12 cellular contexts compared by ENCODE assay signal in the genomic region with DNA sequence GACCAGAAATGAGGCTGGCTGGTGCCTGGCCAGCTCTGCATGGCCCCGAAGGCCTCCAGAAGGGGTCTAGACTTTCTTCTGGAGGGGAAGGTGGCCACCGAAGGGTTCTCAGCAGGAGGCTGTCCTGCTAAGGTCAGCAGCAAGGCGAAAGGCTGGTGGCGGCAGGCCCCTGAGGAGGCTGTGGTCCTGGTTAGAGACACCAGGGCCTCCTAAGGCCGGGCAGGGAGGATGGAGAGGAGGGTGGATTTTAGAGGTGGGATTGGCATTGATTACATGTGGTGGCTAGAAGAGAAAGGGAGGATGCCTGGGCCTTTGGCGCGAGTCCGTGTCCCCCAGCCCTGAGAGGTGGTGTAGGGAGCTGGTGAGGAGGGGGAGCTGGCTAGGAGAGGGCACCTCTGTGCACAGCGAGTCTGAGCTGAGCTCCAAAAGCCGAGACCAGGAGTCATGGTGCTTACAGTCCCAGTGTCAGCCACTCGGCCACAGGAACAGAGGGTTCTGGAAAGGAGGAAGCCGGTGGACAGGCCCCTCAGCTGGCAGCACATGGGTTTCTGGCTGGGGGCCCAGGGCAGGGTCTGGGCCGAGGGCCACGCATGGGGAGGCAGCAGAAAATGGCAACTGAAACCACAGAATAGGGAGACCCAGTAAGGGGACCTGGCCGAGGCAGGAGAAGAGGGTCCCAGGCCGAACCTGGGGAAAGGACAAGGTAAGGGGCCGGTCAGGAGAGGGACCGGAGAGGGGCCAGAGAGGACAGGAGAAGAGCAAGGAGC. TPM values are rescaled to one million over a fixed set of nuclear protein-coding genes. Genes with fewer than 3 reads are reported as not detected.
DNase-seq lines count a peak whose midpoint lies in the region; TF ChIP-seq lines count a peak whose summit lies in the region.
"Had no signal": no experiment of that assay in that cellular context is flagged by ENCODE, and none has a peak within 500 bp of the region (broad histone marks: within the 10 kb centered on the region; RNA-seq: fewer than 3 reads in every experiment).

No MANE protein-coding gene starts in this region.

- peaks cover 50% of the 10 kb centered on the region for H3K36me3 Mint-ChIP-seq in T-helper 1 cell treated with Interleukin-12 subunit alpha and Interleukin-12 subunit beta and Interleukin-4 antibody, amounts not matched to agents 30 μg/mL and 1 μg/mL, for 36 hours (ENCODE audit: low read depth)
- H3K36me3 Mint-ChIP-seq in glutamatergic neuron (ENCODE audit: unreplicated experiment), result no peaks in the 10 kb centered on the region

- H3K27ac ChIP-seq in SJCRH30, result peak overlapping the region; percentile 94

- no peaks in the 10 kb centered on the region for H3K27me3 Mint-ChIP-seq in T-helper 1 cell treated with Interleukin-12 subunit alpha and Interleukin-12 subunit beta and Interleukin-4 antibody, amounts not matched to agents 30 μg/mL and 1 μg/mL, for 36 hours (ENCODE audit: low read depth)
- peaks cover 14% of the 10 kb centered on the region for H3K27me3 Mint-ChIP-seq in glutamatergic neuron (ENCODE audit: unreplicated experiment)

- peak overlapping the region; percentile 88 for H3K4me2 ChIP-seq in skeletal muscle satellite cell (ENCODE audit: low read length)

- H3K9me3 Mint-ChIP-seq in T-helper 1 cell treated with Interleukin-12 subunit alpha and Interleukin-12 subunit beta and Interleukin-4 antibody, amounts not matched to agents 30 μg/mL and 1 μg/mL, for 36 hours, result no peaks in the 10 kb centered on the region
- H3K9me3 Mint-ChIP-seq in glutamatergic neuron (ENCODE audit: unreplicated experiment), result peaks cover 5% of the 10 kb centered on the region

- H3K4me1 ChIP-seq in SJCRH30 (peaks cover 44% of the 10 kb centered on the region), skeletal muscle satellite cell (ENCODE audit: control insufficient read depth, insufficient read depth, low read length) (peaks cover 46% of the 10 kb centered on the region)

- H3K4me3 Mint-ChIP-seq in T-helper 1 cell treated with Interleukin-12 subunit alpha and Interleukin-12 subunit beta and Interleukin-4 antibody, amounts not matched to agents 30 μg/mL and 1 μg/mL, for 36 hours, result peak overlapping the region; percentile 65
- H3K4me3 Mint-ChIP-seq in glutamatergic neuron (ENCODE audit: unreplicated experiment), result no peak overlapping the region

- H3K9me3 ChIP-seq in SJCRH30 (replicated peaks) (no peaks in the 10 kb centered on the region), skeletal muscle satellite cell (replicated peaks; ENCODE audit: low read length) (no peaks in the 10 kb centered on the region)

- H3K4me3 ChIP-seq in SJCRH30, result no peak overlapping the region
- peak overlapping the region; percentile 70 for H3K4me3 ChIP-seq in skeletal muscle satellite cell (ENCODE audit: low read length)

- H3K36me3 ChIP-seq in SJCRH30 (peaks cover 21% of the 10 kb centered on the region), skeletal muscle satellite cell (ENCODE audit: insufficient read depth, low read length) (peaks cover 40% of the 10 kb centered on the region)

- peak overlapping the region; percentile 67 for H3K27ac Mint-ChIP-seq in T-helper 1 cell treated with Interleukin-12 subunit alpha and Interleukin-12 subunit beta and Interleukin-4 antibody, amounts not matched to agents 30 μg/mL and 1 μg/mL, for 36 hours
- peak overlapping the region; percentile 33 for H3K27ac Mint-ChIP-seq in glutamatergic neuron (ENCODE audit: unreplicated experiment)

- DNase-seq in T-helper 1 cell (no peak), SJCRH30 (no peak), glutamatergic neuron (no peak), NCI-H345 treated with DMSO at 0.1 percent for 48 hours (lab: John Stamatoyannopoulos, UW; ENCODE audit: unreplicated experiment) (no peak), NCI-H1417 (lab: John Stamatoyannopoulos, UW) (no peak), activated gamma-delta T cell treated with Interleukin-2 at 50 U/mL for 16 hours (no peak)
- DNase-seq: 8988T; activated CD4-positive, alpha-beta T cell treated with anti-CD3 and anti-CD28 coated beads for 48 hours; NCI-H2029; stimulated activated CD4-positive, alpha-beta T cell treated with anti-CD3 and anti-CD28 coated beads, Interleukin-1b, Interleukin-23, amount 100 ng/mL, for 48 hours had no signal

- peak overlapping the region; percentile 84 for H3K9ac ChIP-seq in skeletal muscle satellite cell (ENCODE audit: low read depth, low read length)

- TF ChIP-seq CTCF in glutamatergic neuron (IDR thresholded peaks at IDR 0.05; ENCODE audit: partially characterized antibody, unreplicated experiment), result no peak

- no peaks in the 10 kb centered on the region for H3K27me3 ChIP-seq in SJCRH30
- H3K27me3 ChIP-seq in skeletal muscle satellite cell (ENCODE audit: control insufficient read depth, insufficient read depth, low read length), result no peaks in the 10 kb centered on the region

- peaks cover 29% of the 10 kb centered on the region for H3K4me1 Mint-ChIP-seq in T-helper 1 cell treated with Interleukin-12 subunit alpha and Interleukin-12 subunit beta and Interleukin-4 antibody, amounts not matched to agents 30 μg/mL and 1 μg/mL, for 36 hours (ENCODE audit: low read depth)
- peaks cover 6% of the 10 kb centered on the region for H3K4me1 Mint-ChIP-seq in glutamatergic neuron (ENCODE audit: low read depth, unreplicated experiment)

RNA-seq across cellular contexts. Expression of a gene that starts 2.5 kb away (rescaled TPM):
- 4.9 and 8.6 TPM in 2 replicates for total RNA-seq in SJCRH30 (2014; rRNA removed; shearing (Covaris generic))
- 2.0 TPM for total RNA-seq in glutamatergic neuron (ENCODE audit: unreplicated experiment)
- total RNA-seq in skeletal muscle satellite cell (2012; rRNA removed), result 8.6 and 9.4 TPM in 2 replicates

RNA-seq across cellular contexts. Expression of a gene that starts 17.0 kb away (rescaled TPM):
- 18.6 and 24.9 TPM in 2 replicates for total RNA-seq in SJCRH30 (2014; rRNA removed; shearing (Covaris generic))
- 39.0 TPM for total RNA-seq in glutamatergic neuron (ENCODE audit: unreplicated experiment)
- 27.1 and 29.9 TPM in 2 replicates for total RNA-seq in skeletal muscle satellite cell (2012; rRNA removed)

RNA-seq across cellular contexts. Expression of a gene that starts 17.1 kb away (rescaled TPM):
- 20.7 and 21.1 TPM in 2 replicates for total RNA-seq in SJCRH30 (2014; rRNA removed; shearing (Covaris generic))
- total RNA-seq in glutamatergic neuron (ENCODE audit: unreplicated experiment), result 37.0 TPM
- 71.0 and 82.1 TPM in 2 replicates for total RNA-seq in skeletal muscle satellite cell (2012; rRNA removed)

RNA-seq across cellular contexts. Expression of a gene that starts 21.4 kb away (rescaled TPM):
- total RNA-seq in SJCRH30 (2014; rRNA removed; shearing (Covaris generic)), result 2.0 and 5.3 TPM in 2 replicates
- 30.5 TPM for total RNA-seq in glutamatergic neuron (ENCODE audit: unreplicated experiment)
- 7.9 and 9.4 TPM in 2 replicates for total RNA-seq in skeletal muscle satellite cell (2012; rRNA removed)

RNA-seq across cellular contexts. Expression of a gene that starts 23.0 kb away (rescaled TPM):
- 283 and 302 TPM in 2 replicates for total RNA-seq in SJCRH30 (2014; rRNA removed; shearing (Covaris generic))
- 160 TPM for total RNA-seq in glutamatergic neuron (ENCODE audit: unreplicated experiment)
- 238 and 240 TPM in 2 replicates for total RNA-seq in skeletal muscle satellite cell (2012; rRNA removed)
